ENCODE assay signal across 8 cellular contexts in genomic region chr9:129037767-129038098, GRCh38. TPM values are rescaled to one million over a fixed set of nuclear protein-coding genes. Genes with fewer than 3 reads are reported as not detected.
DNase-seq lines count a peak whose midpoint lies in the region; ATAC-seq and TF ChIP-seq lines count a peak whose summit lies in the region.

No MANE protein-coding gene starts in this region.

- H3K27ac Mint-ChIP-seq in activated T-helper 1 cell treated with anti-CD3 and anti-CD28 coated beads, Interleukin-12 subunit alpha, Interleukin-12 subunit beta, Interleukin-2, Interleukin-4 antibody, amounts not matched to agents 30 ng/mL and 10 ng/mL and 1 ng/mL, durations not matched to agents 14 hours and 24 hours and 36 hours, result peak overlapping the region; percentile 37

- H3K9me2 ChIP-seq in HCT116 (ENCODE audit: insufficient read depth), result no peaks in the 10 kb centered on the region

- H3K36me3 Mint-ChIP-seq in activated T-helper 1 cell treated with anti-CD3 and anti-CD28 coated beads, Interleukin-12 subunit alpha, Interleukin-12 subunit beta, Interleukin-2, Interleukin-4 antibody, amounts not matched to agents 30 ng/mL and 10 ng/mL and 1 ng/mL, durations not matched to agents 14 hours and 24 hours and 36 hours (ENCODE audit: low read depth), result peaks cover 15% of the 10 kb centered on the region

- peak overlapping the region; percentile 96 to 99; a peak in 3 of 4 replicates for H3K4me3 ChIP-seq in HCT116 (replicated peaks in 1 of 2; ENCODE audit: low read depth in 1 of 2, low read length in 2 of 2)
- peak overlapping the region in 6 of 7 experiments; percentile 55 to 99 (median 92) for H3K4me3 ChIP-seq in skin epidermis

- no peaks in the 10 kb centered on the region for H3K9me3 Mint-ChIP-seq in activated T-helper 1 cell treated with anti-CD3 and anti-CD28 coated beads, Interleukin-12 subunit alpha, Interleukin-12 subunit beta, Interleukin-2, Interleukin-4 antibody, amounts not matched to agents 30 ng/mL and 10 ng/mL and 1 ng/mL, durations not matched to agents 14 hours and 24 hours and 36 hours

- no peak for TF ChIP-seq POLR2A in HCT116 (IDR thresholded peaks at IDR 0.05; ENCODE audit: borderline replicate concordance, extremely low read depth, insufficient read depth, insufficient read length)

- H3K4me1 ChIP-seq in HCT116 (ENCODE audit: control insufficient read depth in 1 of 2, insufficient read depth in 2 of 2, low read length in 2 of 2), result peaks cover 9 to 20% of the 10 kb centered on the region in 2 experiments; a peak in 2 of 4 replicates

- H3K4me1 Mint-ChIP-seq in activated T-helper 1 cell treated with anti-CD3 and anti-CD28 coated beads, Interleukin-12 subunit alpha, Interleukin-12 subunit beta, Interleukin-2, Interleukin-4 antibody, amounts not matched to agents 30 ng/mL and 10 ng/mL and 1 ng/mL, durations not matched to agents 14 hours and 24 hours and 36 hours (ENCODE audit: low read depth), result peaks cover 20% of the 10 kb centered on the region

- no peak overlapping the region for H3K27ac ChIP-seq in HCT116 (ENCODE audit: low read depth, low read length)
- peak overlapping the region in 11 of 21 experiments; percentile 26 to 87 (median 78) for H3K27ac ChIP-seq in skin epidermis

- H3K27me3 ChIP-seq in HCT116 (ENCODE audit: insufficient read depth, low read length), result no peaks in the 10 kb centered on the region

- H3K36me3 ChIP-seq in HCT116 (ENCODE audit: control insufficient read depth in 1 of 2, insufficient read depth in 2 of 2, low read length in 2 of 2), result peaks cover 0 to 4% of the 10 kb centered on the region in 2 experiments; a peak in 1 of 4 replicates

- TF ChIP-seq RAD21 in HCT116 (IDR thresholded peaks at IDR 0.05; ENCODE audit: low read depth), result no peak

- no peaks in the 10 kb centered on the region for H3K9me3 ChIP-seq in HCT116 (ENCODE audit: control insufficient read depth in 1 of 2, insufficient read depth in 1 of 2, low read depth in 1 of 2, low read length in 2 of 2)

- H3K27me3 Mint-ChIP-seq in activated T-helper 1 cell treated with anti-CD3 and anti-CD28 coated beads, Interleukin-12 subunit alpha, Interleukin-12 subunit beta, Interleukin-2, Interleukin-4 antibody, amounts not matched to agents 30 ng/mL and 10 ng/mL and 1 ng/mL, durations not matched to agents 14 hours and 24 hours and 36 hours (ENCODE audit: insufficient read depth), result peaks cover 2% of the 10 kb centered on the region

- intact Hi-C loops in HCT116 (cut with micrococcal nuclease), result no loop called here
- intact Hi-C loops in activated T-helper 1 cell treated with anti-CD3 and anti-CD28 coated beads, Interleukin-12 subunit alpha, Interleukin-12 subunit beta, Interleukin-2, Interleukin-4 antibody, amounts not matched to agents 30 ng/mL and 10 ng/mL and 1 ng/mL, durations not matched to agents 14 hours and 24 hours and 36 hours (cut with micrococcal nuclease), result loop anchor here (2.0 to 10.0 kb wide), 2 partner anchors 221 to 1813 kb away; no protein-coding TSS in a partner anchor
- intact Hi-C loops in left ventricle myocardium superior (cut with micrococcal nuclease), result no loop called here

- POLR2A ChIA-PET in HCT116 (lab: Charles Lee), result no interaction called here

- H3K9ac ChIP-seq in HCT116 (ENCODE audit: low read length), result peak overlapping the region; percentile 89; the same call in 1 of the 2 replicates

- ATAC-seq in HCT116 (no peak), left ventricle myocardium superior (peak; percentile 4), HG03439 (IDR thresholded peaks at IDR 0.05; ENCODE audit: unreplicated experiment) (no peak), GM18519 (IDR thresholded peaks at IDR 0.05; ENCODE audit: low FRiP score, unreplicated experiment) (no peak)

- no peaks in the 10 kb centered on the region for H4K20me1 ChIP-seq in HCT116 (ENCODE audit: insufficient read depth)

- peaks cover 5% of the 10 kb centered on the region; the same call in 1 of the 2 replicates for H3K79me2 ChIP-seq in HCT116 (ENCODE audit: insufficient read depth, low read length)

- no peak overlapping the region for H2AFZ ChIP-seq in HCT116 (ENCODE audit: low read depth, low read length, poor library complexity, severe bottlenecking)

- CTCF ChIA-PET in HCT116 (lab: Charles Lee), result interaction anchor here (1.7 kb wide), 1 partner anchor 10 kb away, joined by 7 read pairs; the partner anchor contains the start of gene SH3GLB2

- DNase-seq in HCT116 (ENCODE audit: low read depth, low spot score), result no peak
- no peak for DNase-seq in activated T-helper 1 cell treated with anti-CD3 and anti-CD28 coated beads, Interleukin-12 subunit alpha, Interleukin-12 subunit beta, Interleukin-2, Interleukin-4 antibody, amounts not matched to agents 30 ng/mL and 10 ng/mL and 1 ng/mL, durations not matched to agents 14 hours and 24 hours and 36 hours (ENCODE audit: low spot score)
- peak; percentile 49 for DNase-seq in left ventricle myocardium superior
- no peak for DNase-seq in activated effector memory CD4-positive, alpha-beta T cell treated with anti-CD3 and anti-CD28 coated beads, Interleukin-2, amount 50 U/mL, for 16 hours
- DNase-seq in anterior cingulate cortex (lab: John Stamatoyannopoulos, UW), result no peak

- RAD21 ChIA-PET in HCT116 (lab: Charles Lee; ENCODE audit: low non-redundant PET in 1 of 2, low total read pairs in 2 of 2, uncharacterized antibody in 2 of 2, unreplicated experiment in 2 of 2), result no interaction called here

- no peak for TF ChIP-seq CTCF in HCT116 (IDR thresholded peaks at IDR 0.05 in 2 of 3, conservative IDR thresholded peaks at IDR 0.05 in 1 of 3; ENCODE audit: borderline replicate concordance in 1 of 3, insufficient read depth in 1 of 3, low read depth in 2 of 3, low read length in 2 of 3)

- H3K4me3 Mint-ChIP-seq in activated T-helper 1 cell treated with anti-CD3 and anti-CD28 coated beads, Interleukin-12 subunit alpha, Interleukin-12 subunit beta, Interleukin-2, Interleukin-4 antibody, amounts not matched to agents 30 ng/mL and 10 ng/mL and 1 ng/mL, durations not matched to agents 14 hours and 24 hours and 36 hours, result peak overlapping the region; percentile 97

- BruUV-seq in HCT116 (replicated peaks; lab: Mats Ljungman, UMichigan), result no TSS peak

- H3K4me2 ChIP-seq in HCT116 (ENCODE audit: low read length), result peak overlapping the region; percentile 83

TF ChIP-seq in HCT116, 20 proteins besides CTCF, POLR2A, EP300 and RAD21:
- TF ChIP-seq FOSL1 (IDR thresholded peaks at IDR 0.05; ENCODE audit: low read depth) (no peak), ELF1 (IDR thresholded peaks at IDR 0.05; ENCODE audit: borderline replicate concordance, low read depth) (no peak), CBX3 (IDR thresholded peaks at IDR 0.05; ENCODE audit: low read depth) (no peak), EGR1 (IDR thresholded peaks at IDR 0.05; ENCODE audit: low read depth) (no peak), SIN3A (IDR thresholded peaks at IDR 0.05; ENCODE audit: low read depth) (no peak), SP1 (IDR thresholded peaks at IDR 0.05; ENCODE audit: low read depth) (no peak), ATF3 (IDR thresholded peaks at IDR 0.05) (no peak), SRF (IDR thresholded peaks at IDR 0.05; ENCODE audit: low read depth) (no peak), TCF7L2 (IDR thresholded peaks at IDR 0.05; ENCODE audit: borderline replicate concordance, extremely low read depth, insufficient read depth, insufficient read length) (no peak), YY1 (IDR thresholded peaks at IDR 0.05; ENCODE audit: extremely low read depth, insufficient replicate concordance, low read depth, low read length) (no peak), JUND (IDR thresholded peaks at IDR 0.05) (no peak), CEBPB (IDR thresholded peaks at IDR 0.05; ENCODE audit: low read depth) (no peak), MAX (IDR thresholded peaks at IDR 0.05) (no peak), ZNF274 (IDR thresholded peaks at IDR 0.05; ENCODE audit: low read depth, low read length) (no peak), EZH2 (IDR thresholded peaks at IDR 0.05) (no peak), POLR2AphosphoS5 (IDR thresholded peaks at IDR 0.05; ENCODE audit: low read depth, low read length) (no peak), EZH2phosphoT487 (IDR thresholded peaks at IDR 0.05; ENCODE audit: borderline replicate concordance) (no peak)

RNA-seq across cellular contexts. Expression of gene MIGA2, which starts 1.3 kb away (rescaled TPM):
- total RNA-seq in HCT116 (2021; ENCODE audit: unreplicated experiment) (23.7 TPM), left ventricle myocardium superior (39.0 TPM)
- polyA plus RNA-seq in HCT116 (2012), result 14.5 and 15.4 TPM in 2 replicates
- 43.4 and 43.8 TPM in 2 replicates for total RNA-seq in activated T-helper 1 cell treated with anti-CD3 and anti-CD28 coated beads, Interleukin-12 subunit alpha, Interleukin-12 subunit beta, Interleukin-2, Interleukin-4 antibody, amounts not matched to agents 30 ng/mL and 10 ng/mL and 1 ng/mL, durations not matched to agents 14 hours and 24 hours and 36 hours

RNA-seq across cellular contexts. Expression of gene SH3GLB2, which starts 9.6 kb away (rescaled TPM):
- total RNA-seq in HCT116 (2021; ENCODE audit: unreplicated experiment) (87.9 TPM), left ventricle myocardium superior (35.3 TPM)
- 88.5 and 89.0 TPM in 2 replicates for polyA plus RNA-seq in HCT116 (2012)
- total RNA-seq in activated T-helper 1 cell treated with anti-CD3 and anti-CD28 coated beads, Interleukin-12 subunit alpha, Interleukin-12 subunit beta, Interleukin-2, Interleukin-4 antibody, amounts not matched to agents 30 ng/mL and 10 ng/mL and 1 ng/mL, durations not matched to agents 14 hours and 24 hours and 36 hours, result 71.1 and 74.8 TPM in 2 replicates

RNA-seq across cellular contexts. Expression of gene DOLPP1, which starts 43.2 kb away (rescaled TPM):
- 17.4 TPM for total RNA-seq in HCT116 (2021; ENCODE audit: unreplicated experiment)
- polyA plus RNA-seq in HCT116 (2012), result 12.6 and 13.4 TPM in 2 replicates
- total RNA-seq in activated T-helper 1 cell treated with anti-CD3 and anti-CD28 coated beads, Interleukin-12 subunit alpha, Interleukin-12 subunit beta, Interleukin-2, Interleukin-4 antibody, amounts not matched to agents 30 ng/mL and 10 ng/mL and 1 ng/mL, durations not matched to agents 14 hours and 24 hours and 36 hours, result 28.4 and 30.2 TPM in 2 replicates
- total RNA-seq in left ventricle myocardium superior, result 5.2 TPM
